In genomic region chr20:54822407-54822806, GRCh38 we compare ENCODE assay signal across 28 cellular contexts.
"Had no signal": no experiment of that assay in that cellular context is flagged by ENCODE, and none has a peak within 500 bp of the region (broad histone marks: within the 10 kb centered on the region; RNA-seq: fewer than 3 reads in every experiment).

No MANE protein-coding gene starts in this region.

- H3K9me3 ChIP-seq: stomach, suprapubic skin, testis, thoracic aorta, thyroid gland, tibial artery, tibial nerve, transverse colon, upper lobe of left lung, upper lobe of right lung, uterus, vagina had no signal

- H3K4me3 ChIP-seq: stomach, suprapubic skin, testis, thoracic aorta, thyroid gland, tibial artery, tibial nerve, transverse colon, upper lobe of left lung, upper lobe of right lung, uterus, vagina had no signal

- H3K36me3 ChIP-seq: stomach, suprapubic skin, thoracic aorta, thyroid gland, tibial artery, tibial nerve, transverse colon, upper lobe of left lung, upper lobe of right lung, uterus, vagina had no signal

- H3K27me3 ChIP-seq: stomach, suprapubic skin, testis, thyroid gland, tibial artery, tibial nerve, transverse colon, upper lobe of left lung, upper lobe of right lung, uterus, vagina had no signal

- H3K27ac ChIP-seq: stomach, suprapubic skin, testis, thoracic aorta, thyroid gland, tibial artery, tibial nerve, transverse colon, upper lobe of left lung, upper lobe of right lung, uterus, vagina had no signal

- H3K4me1 ChIP-seq: stomach, suprapubic skin, testis, thyroid gland, tibial artery, tibial nerve, transverse colon, upper lobe of left lung, upper lobe of right lung, uterus, vagina had no signal

- DNase-seq: stimulated activated CD4-positive, alpha-beta T cell treated with anti-CD3 and anti-CD28 coated beads, Interleukin-2, amount 100 ng/mL, for 48 hours; stimulated activated CD4-positive, alpha-beta T cell treated with anti-CD3 and anti-CD28 coated beads, Interleukin-4, amount 100 ng/mL, for 1 hour; stimulated activated CD4-positive, alpha-beta T cell treated with anti-CD3 and anti-CD28 coated beads, Interleukin-4, amount 100 ng/mL, for 24 hours; stimulated activated CD4-positive, alpha-beta T cell treated with anti-CD3 and anti-CD28 coated beads, Interleukin-4, amount 100 ng/mL, for 4 hours; stimulated activated CD8-positive, alpha-beta memory T cell treated with anti-CD3 and anti-CD28 coated beads, Interleukin-4, amount 100 ng/mL, for 48 hours; stimulated activated naive B cell treated with anti-CD40 and anti-IgM and Interleukin-4, amounts not matched to agents 10 μg/mL and 1 μg/mL and 100 μg/mL, for 72 hours; stimulated activated naive CD4-positive, alpha-beta T cell; stimulated activated naive CD4-positive, alpha-beta T cell treated with Interleukin-2 at 50 U/mL for 16 hours; stimulated activated naive CD8-positive, alpha-beta T cell treated with anti-CD3 and anti-CD28 coated beads, Interleukin-15, amount 100 ng/mL, for 72 hours; stimulated activated naive CD8-positive, alpha-beta T cell treated with anti-CD3 and anti-CD28 coated beads, Interleukin-15, Interleukin-2, amounts not matched to agents 100 U/mL and 50 U/mL, for 24 hours; stomach; substantia nigra; testis; thyroid gland; tibial artery; transverse colon; upper lobe of left lung; upper lobe of right lung; uterus had no signal

- H3K4me3 Mint-ChIP-seq: stimulated activated effector memory CD8-positive, alpha-beta T cell treated with anti-CD3 and anti-CD28 coated beads, Interleukin-12 subunit alpha, Interleukin-12 subunit beta, amount 100 ng/mL, for 72 hours; stimulated activated memory B cell treated with anti-CD40 and anti-IgM and Interleukin-4, amounts not matched to agents 10 μg/mL and 1 μg/mL and 100 μg/mL, for 72 hours; stimulated activated naive B cell treated with anti-CD40 and anti-IgM and Interleukin-4, amounts not matched to agents 10 μg/mL and 1 μg/mL and 100 μg/mL, for 72 hours; stimulated activated naive CD8-positive, alpha-beta T cell treated with anti-CD3 and anti-CD28 coated beads, Interleukin-15, amount 100 ng/mL, for 72 hours; stimulated activated naive CD8-positive, alpha-beta T cell treated with anti-CD3 and anti-CD28 coated beads, Interleukin-15, Interleukin-2, amounts not matched to agents 100 ng/mL and 50 ng/mL, for 24 hours; type B pancreatic cell had no signal

- FAIRE-seq: urothelium cell line had no signal

- H3K27me3 Mint-ChIP-seq: stimulated activated memory B cell treated with anti-CD40 and anti-IgM and Interleukin-4, amounts not matched to agents 10 μg/mL and 1 μg/mL and 100 μg/mL, for 72 hours; stimulated activated naive B cell treated with anti-CD40 and anti-IgM and Interleukin-4, amounts not matched to agents 10 μg/mL and 1 μg/mL and 100 μg/mL, for 72 hours; stimulated activated naive CD8-positive, alpha-beta T cell treated with anti-CD3 and anti-CD28 coated beads, Interleukin-15, amount 100 ng/mL, for 72 hours; stimulated activated naive CD8-positive, alpha-beta T cell treated with anti-CD3 and anti-CD28 coated beads, Interleukin-15, Interleukin-2, amounts not matched to agents 100 ng/mL and 50 ng/mL, for 24 hours had no signal

- H3K4me1 Mint-ChIP-seq: stimulated activated effector memory CD8-positive, alpha-beta T cell treated with anti-CD3 and anti-CD28 coated beads, Interleukin-12 subunit alpha, Interleukin-12 subunit beta, amount 100 ng/mL, for 72 hours; stimulated activated memory B cell treated with anti-CD40 and anti-IgM and Interleukin-4, amounts not matched to agents 10 μg/mL and 1 μg/mL and 100 μg/mL, for 72 hours; stimulated activated naive B cell treated with anti-CD40 and anti-IgM and Interleukin-4, amounts not matched to agents 10 μg/mL and 1 μg/mL and 100 μg/mL, for 72 hours; stimulated activated naive CD8-positive, alpha-beta T cell treated with anti-CD3 and anti-CD28 coated beads, Interleukin-15, amount 100 ng/mL, for 72 hours had no signal

- ATAC-seq: stimulated activated effector memory CD8-positive, alpha-beta T cell treated with anti-CD3 and anti-CD28 coated beads, Interleukin-12 subunit alpha, Interleukin-12 subunit beta, amount 100 ng/mL, for 72 hours; stimulated activated memory B cell treated with anti-CD40 and anti-IgM and Interleukin-4, amounts not matched to agents 10 μg/mL and 1 μg/mL and 100 μg/mL, for 72 hours; stimulated activated naive B cell treated with anti-CD40 and anti-IgM and Interleukin-4, amounts not matched to agents 10 μg/mL and 1 μg/mL and 100 μg/mL, for 72 hours; stimulated activated naive CD8-positive, alpha-beta T cell treated with anti-CD3 and anti-CD28 coated beads, Interleukin-15, amount 100 ng/mL, for 72 hours; stimulated activated naive CD8-positive, alpha-beta T cell treated with anti-CD3 and anti-CD28 coated beads, Interleukin-15, Interleukin-2, amounts not matched to agents 100 U/mL and 50 U/mL, for 24 hours; upper lobe of right lung had no signal

- H3K27ac Mint-ChIP-seq: stimulated activated effector memory CD8-positive, alpha-beta T cell treated with anti-CD3 and anti-CD28 coated beads, Interleukin-12 subunit alpha, Interleukin-12 subunit beta, amount 100 ng/mL, for 72 hours; stimulated activated memory B cell treated with anti-CD40 and anti-IgM and Interleukin-4, amounts not matched to agents 10 μg/mL and 1 μg/mL and 100 μg/mL, for 72 hours; stimulated activated naive B cell treated with anti-CD40 and anti-IgM and Interleukin-4, amounts not matched to agents 10 μg/mL and 1 μg/mL and 100 μg/mL, for 72 hours; stimulated activated naive CD8-positive, alpha-beta T cell treated with anti-CD3 and anti-CD28 coated beads, Interleukin-15, amount 100 ng/mL, for 72 hours; stimulated activated naive CD8-positive, alpha-beta T cell treated with anti-CD3 and anti-CD28 coated beads, Interleukin-15, Interleukin-2, amounts not matched to agents 100 ng/mL and 50 ng/mL, for 24 hours; type B pancreatic cell had no signal

- H3K9me3 Mint-ChIP-seq: stimulated activated memory B cell treated with anti-CD40 and anti-IgM and Interleukin-4, amounts not matched to agents 10 μg/mL and 1 μg/mL and 100 μg/mL, for 72 hours; stimulated activated naive CD8-positive, alpha-beta T cell treated with anti-CD3 and anti-CD28 coated beads, Interleukin-15, amount 100 ng/mL, for 72 hours; stimulated activated naive CD8-positive, alpha-beta T cell treated with anti-CD3 and anti-CD28 coated beads, Interleukin-15, Interleukin-2, amounts not matched to agents 100 ng/mL and 50 ng/mL, for 24 hours had no signal

- H3K36me3 Mint-ChIP-seq: stimulated activated effector memory CD8-positive, alpha-beta T cell treated with anti-CD3 and anti-CD28 coated beads, Interleukin-12 subunit alpha, Interleukin-12 subunit beta, amount 100 ng/mL, for 72 hours; stimulated activated memory B cell treated with anti-CD40 and anti-IgM and Interleukin-4, amounts not matched to agents 10 μg/mL and 1 μg/mL and 100 μg/mL, for 72 hours; stimulated activated naive B cell treated with anti-CD40 and anti-IgM and Interleukin-4, amounts not matched to agents 10 μg/mL and 1 μg/mL and 100 μg/mL, for 72 hours; type B pancreatic cell had no signal
